8 cellular contexts compared by ENCODE assay signal in genomic region chr17:38746004-38746892, GRCh38. TPM values are rescaled to one million over a fixed set of nuclear protein-coding genes. Genes with fewer than 3 reads are reported as not detected.
DNase-seq lines count a peak whose midpoint lies in the region; ATAC-seq and TF ChIP-seq lines count a peak whose summit lies in the region.

No MANE protein-coding gene starts in this region.

- peak overlapping the region; percentile 56 for H3K4me3 Mint-ChIP-seq in activated naive CD4-positive, alpha-beta T cell treated with anti-CD3 and anti-CD28 coated beads, Interleukin-2, amount 10 ng/mL, durations not matched to agents 7 days and 5 days
- peak overlapping the region; percentile 69 for H3K4me3 Mint-ChIP-seq in activated naive CD8-positive, alpha-beta T cell treated with anti-CD3 and anti-CD28 coated beads, Interleukin-2, amount 10 ng/mL, durations not matched to agents 7 days and 5 days

- H3K9me3 ChIP-seq in transverse colon: no peaks in the 10 kb centered on the region

- H3K4me3 ChIP-seq in transverse colon: peak overlapping the region in 2 of 4 donors; percentile 57 to 95

- DNase-seq in activated naive CD4-positive, alpha-beta T cell treated with anti-CD3 and anti-CD28 coated beads, Interleukin-2, amount 10 ng/mL, durations not matched to agents 7 days and 5 days: no peak
- DNase-seq in activated naive CD4-positive, alpha-beta T cell treated with anti-CD3 and anti-CD28 coated beads, Interleukin-2, amount 50 U/mL, for 72 hours (ENCODE audit: low spot score in 2 of 2): no peak
- DNase-seq in activated naive CD8-positive, alpha-beta T cell treated with anti-CD3 and anti-CD28 coated beads, Interleukin-2, amount 10 ng/mL, durations not matched to agents 7 days and 5 days: no peak
- peak; percentile 76 for DNase-seq in left kidney (ENCODE audit: low read depth, low spot score)
- DNase-seq in transverse colon: no peak
- DNase-seq in NCI-H1930 (lab: John Stamatoyannopoulos, UW): no peak
- DNase-seq in A172 (ENCODE audit: low spot score): no peak

- no peak for TF ChIP-seq EP300 in transverse colon (IDR thresholded peaks at IDR 0.05; ENCODE audit: low read depth)

- TF ChIP-seq CTCF in transverse colon (IDR thresholded peaks at IDR 0.05): no peak

- POLR2A ChIA-PET in activated naive CD8-positive, alpha-beta T cell treated with anti-CD3 and anti-CD28 coated beads, Interleukin-2, amount 10 ng/mL, durations not matched to agents 7 days and 5 days (lab: Charles Lee): no interaction called here

- H3K27me3 Mint-ChIP-seq in activated naive CD4-positive, alpha-beta T cell treated with anti-CD3 and anti-CD28 coated beads, Interleukin-2, amount 10 ng/mL, durations not matched to agents 7 days and 5 days: peaks cover 97% of the 10 kb centered on the region
- peaks cover 39% of the 10 kb centered on the region for H3K27me3 Mint-ChIP-seq in activated naive CD8-positive, alpha-beta T cell treated with anti-CD3 and anti-CD28 coated beads, Interleukin-2, amount 10 ng/mL, durations not matched to agents 7 days and 5 days

- no peak overlapping the region for H3K27ac Mint-ChIP-seq in activated naive CD4-positive, alpha-beta T cell treated with anti-CD3 and anti-CD28 coated beads, Interleukin-2, amount 10 ng/mL, durations not matched to agents 7 days and 5 days
- H3K27ac Mint-ChIP-seq in activated naive CD4-positive, alpha-beta T cell treated with anti-CD3 and anti-CD28 coated beads, Interleukin-2, amount 50 U/mL, for 72 hours: no peak overlapping the region
- H3K27ac Mint-ChIP-seq in activated naive CD8-positive, alpha-beta T cell treated with anti-CD3 and anti-CD28 coated beads, Interleukin-2, amount 10 ng/mL, durations not matched to agents 7 days and 5 days: no peak overlapping the region

- no peaks in the 10 kb centered on the region for H3K36me3 ChIP-seq in transverse colon

- CTCF ChIA-PET in activated naive CD4-positive, alpha-beta T cell treated with anti-CD3 and anti-CD28 coated beads, Interleukin-2, amount 10 ng/mL, durations not matched to agents 7 days and 5 days (lab: Charles Lee): interaction anchor here (2.7 kb wide), 1 partner anchor 12 kb away, joined by 9 read pairs; no protein-coding TSS in a partner anchor

- 44% methylated on average over 8 of the region's 8 CpGs; no CpG with 5 or more reads in 1 of the 2 donors for WGBS in transverse colon (ENCODE audit: low coverage in 1 of 2), 2 donors

- no peak for ATAC-seq in activated naive CD4-positive, alpha-beta T cell treated with anti-CD3 and anti-CD28 coated beads, Interleukin-2, amount 50 U/mL, for 72 hours
- no peak for ATAC-seq in activated naive CD8-positive, alpha-beta T cell treated with anti-CD3 and anti-CD28 coated beads, Interleukin-2, amount 10 ng/mL, durations not matched to agents 7 days and 5 days (ENCODE audit: low read depth)
- no peak for ATAC-seq in GM21447 (IDR thresholded peaks at IDR 0.05; ENCODE audit: unreplicated experiment)

- in situ Hi-C loops in transverse colon (cut with MboI; ENCODE audit: low pct_ligation_motif_present in 1 of 4, low pct_unique_long_range_greater_than_20kb in 1 of 4, low sequenced_read_pairs in 3 of 4): no loop called here

- no peak for TF ChIP-seq POLR2A in transverse colon (IDR thresholded peaks at IDR 0.05)

- peaks cover 31 to 78% (median 64%) of the 10 kb centered on the region in 4 donors for H3K4me1 ChIP-seq in transverse colon

- H3K27me3 ChIP-seq in transverse colon: no peaks in the 10 kb centered on the region

- H3K4me1 Mint-ChIP-seq in activated naive CD4-positive, alpha-beta T cell treated with anti-CD3 and anti-CD28 coated beads, Interleukin-2, amount 10 ng/mL, durations not matched to agents 7 days and 5 days: peaks cover 48% of the 10 kb centered on the region
- peaks cover 23% of the 10 kb centered on the region for H3K4me1 Mint-ChIP-seq in activated naive CD8-positive, alpha-beta T cell treated with anti-CD3 and anti-CD28 coated beads, Interleukin-2, amount 10 ng/mL, durations not matched to agents 7 days and 5 days

- intact Hi-C loops in transverse colon (cut with DNase I; ENCODE audit: low total_unique reads): no loop called here

- H3K27ac ChIP-seq in transverse colon: peak overlapping the region; percentile 88 to 96 (median 89)

- no peaks in the 10 kb centered on the region for H3K36me3 Mint-ChIP-seq in activated naive CD4-positive, alpha-beta T cell treated with anti-CD3 and anti-CD28 coated beads, Interleukin-2, amount 10 ng/mL, durations not matched to agents 7 days and 5 days
- no peaks in the 10 kb centered on the region for H3K36me3 Mint-ChIP-seq in activated naive CD4-positive, alpha-beta T cell treated with anti-CD3 and anti-CD28 coated beads, Interleukin-2, amount 50 U/mL, for 72 hours
- H3K36me3 Mint-ChIP-seq in activated naive CD8-positive, alpha-beta T cell treated with anti-CD3 and anti-CD28 coated beads, Interleukin-2, amount 10 ng/mL, durations not matched to agents 7 days and 5 days: no peaks in the 10 kb centered on the region

- no peaks in the 10 kb centered on the region for H3K9me3 Mint-ChIP-seq in activated naive CD4-positive, alpha-beta T cell treated with anti-CD3 and anti-CD28 coated beads, Interleukin-2, amount 10 ng/mL, durations not matched to agents 7 days and 5 days
- no peaks in the 10 kb centered on the region for H3K9me3 Mint-ChIP-seq in activated naive CD4-positive, alpha-beta T cell treated with anti-CD3 and anti-CD28 coated beads, Interleukin-2, amount 50 U/mL, for 72 hours
- no peaks in the 10 kb centered on the region for H3K9me3 Mint-ChIP-seq in activated naive CD8-positive, alpha-beta T cell treated with anti-CD3 and anti-CD28 coated beads, Interleukin-2, amount 10 ng/mL, durations not matched to agents 7 days and 5 days

RNA-seq across cellular contexts. Expression of gene PCGF2, which starts 1.9 kb away (rescaled TPM):
- 1 to 10 TPM; 3.1 to 6.9 TPM for total RNA-seq in activated naive CD4-positive, alpha-beta T cell treated with anti-CD3 and anti-CD28 coated beads, Interleukin-2, amount 50 U/mL, for 72 hours
- total RNA-seq in activated naive CD8-positive, alpha-beta T cell treated with anti-CD3 and anti-CD28 coated beads, Interleukin-2, amount 10 ng/mL, durations not matched to agents 7 days and 5 days: 1 to 10 TPM; 1.8 to 2.0 TPM
- 10 to 100 TPM in 3 of 4 donors, 1 to 10 TPM in 1; 9.1 to 41.9 (median 12.2) TPM for total RNA-seq in transverse colon
- 8.2 and 9.9 TPM in 2 replicates for total RNA-seq in A172 (2014; rRNA removed; shearing (Covaris generic))

RNA-seq across cellular contexts. Expression of gene PSMB3, which starts 6.3 kb away (rescaled TPM):
- total RNA-seq in activated naive CD4-positive, alpha-beta T cell treated with anti-CD3 and anti-CD28 coated beads, Interleukin-2, amount 50 U/mL, for 72 hours: 100 to 1,000 TPM; 339 to 405 TPM
- total RNA-seq in activated naive CD8-positive, alpha-beta T cell treated with anti-CD3 and anti-CD28 coated beads, Interleukin-2, amount 10 ng/mL, durations not matched to agents 7 days and 5 days: 100 to 1,000 TPM; 182 to 189 TPM
- total RNA-seq in transverse colon: 100 to 1,000 TPM; 137 to 169 (median 159) TPM
- 484 and 521 TPM in 2 replicates for total RNA-seq in A172 (2014; rRNA removed; shearing (Covaris generic))

RNA-seq across cellular contexts. Expression of gene CISD3, which starts 16.1 kb away (rescaled TPM):
- 10 to 100 TPM; 32.7 to 40.7 TPM for total RNA-seq in activated naive CD4-positive, alpha-beta T cell treated with anti-CD3 and anti-CD28 coated beads, Interleukin-2, amount 50 U/mL, for 72 hours
- total RNA-seq in activated naive CD8-positive, alpha-beta T cell treated with anti-CD3 and anti-CD28 coated beads, Interleukin-2, amount 10 ng/mL, durations not matched to agents 7 days and 5 days: 10 to 100 TPM; 30.4 to 37.3 TPM
- 10 to 100 TPM; 11.2 to 35.0 (median 20.5) TPM for total RNA-seq in transverse colon
- total RNA-seq in A172 (2014; rRNA removed; shearing (Covaris generic)): 7.5 and 12.4 TPM in 2 replicates

RNA-seq across cellular contexts. Expression of gene MLLT6, which starts 41.2 kb away (rescaled TPM):
- total RNA-seq in activated naive CD4-positive, alpha-beta T cell treated with anti-CD3 and anti-CD28 coated beads, Interleukin-2, amount 50 U/mL, for 72 hours: 100 to 1,000 TPM; 204 to 288 TPM
- 100 to 1,000 TPM; 333 to 343 TPM for total RNA-seq in activated naive CD8-positive, alpha-beta T cell treated with anti-CD3 and anti-CD28 coated beads, Interleukin-2, amount 10 ng/mL, durations not matched to agents 7 days and 5 days
- 100 to 1,000 TPM in 2 of 4 donors, 10 to 100 TPM in 2; 68.7 to 272 (median 100) TPM for total RNA-seq in transverse colon
- total RNA-seq in A172 (2014; rRNA removed; shearing (Covaris generic)): 17.4 and 21.4 TPM in 2 replicates

RNA-seq across cellular contexts. Expression of gene PIP4K2B, which starts 53.1 kb away (rescaled TPM):
- total RNA-seq in activated naive CD4-positive, alpha-beta T cell treated with anti-CD3 and anti-CD28 coated beads, Interleukin-2, amount 50 U/mL, for 72 hours: 10 to 100 TPM; 38.4 to 45.5 TPM
- 10 to 100 TPM; 55.1 to 58.0 TPM for total RNA-seq in activated naive CD8-positive, alpha-beta T cell treated with anti-CD3 and anti-CD28 coated beads, Interleukin-2, amount 10 ng/mL, durations not matched to agents 7 days and 5 days
- total RNA-seq in transverse colon: 10 to 100 TPM; 15.3 to 63.5 (median 23.5) TPM
- total RNA-seq in A172 (2014; rRNA removed; shearing (Covaris generic)): 55.6 and 66.9 TPM in 2 replicates
